In the genomic region with DNA sequence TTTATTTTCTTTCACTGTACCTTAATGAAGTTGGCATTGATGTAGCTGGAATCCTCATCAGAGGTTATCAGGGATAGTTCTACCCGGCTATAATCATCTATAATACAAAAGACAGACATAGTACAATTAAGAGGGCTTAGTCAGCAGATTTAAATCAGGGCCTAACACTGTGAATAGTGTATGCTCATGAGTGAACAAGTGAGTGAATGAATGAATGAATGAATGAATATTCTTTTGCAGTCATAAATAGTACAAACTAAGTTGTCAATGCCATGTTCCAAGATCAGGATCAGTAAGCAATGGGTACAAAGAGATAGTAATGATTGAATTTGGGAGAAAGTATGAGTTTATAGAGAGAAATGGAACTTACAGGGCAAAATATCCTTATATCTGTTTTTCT, we compare ENCODE assay signal across 12 cellular contexts. TPM values are rescaled to one million over a fixed set of nuclear protein-coding genes. Genes with fewer than 3 reads are reported as not detected.
DNase-seq lines count a peak whose midpoint lies in the region; ATAC-seq and TF ChIP-seq lines count a peak whose summit lies in the region.
"Had no signal": no experiment of that assay in that cellular context is flagged by ENCODE, and none has a peak within 500 bp of the region (broad histone marks: within the 10 kb centered on the region; RNA-seq: fewer than 3 reads in every experiment).

No MANE protein-coding gene starts in this region.

- H3K9me3 ChIP-seq in T-helper 17 cell (ENCODE audit: control insufficient read depth, low read length, poor library complexity, severe bottlenecking) (no peaks in the 10 kb centered on the region), osteoblast (ENCODE audit: low read depth, low read length) (no peaks in the 10 kb centered on the region)
- H3K9me3 ChIP-seq: pancreas had no signal

- no peak overlapping the region for H3K4me3 ChIP-seq in osteoblast (ENCODE audit: insufficient read depth, low read length)
- H3K4me3 ChIP-seq: coronary artery, pancreas had no signal

- H3K27me3 Mint-ChIP-seq in activated CD8-positive, alpha-beta memory T cell treated with anti-CD3 and anti-CD28 coated beads, Interleukin-2, amount 10 ng/mL, durations not matched to agents 7 days and 5 days, result no peaks in the 10 kb centered on the region
- H3K27me3 Mint-ChIP-seq in T-helper 17 cell, result no peaks in the 10 kb centered on the region

- no peak for TF ChIP-seq CTCF in osteoblast (IDR thresholded peaks at IDR 0.05; ENCODE audit: extremely low read depth, low read depth, low read length)

- no peaks in the 10 kb centered on the region for H3K36me3 ChIP-seq in osteoblast (ENCODE audit: insufficient read depth, low read length)
- H3K36me3 ChIP-seq: pancreas had no signal

- H3K4me2 ChIP-seq in osteoblast (ENCODE audit: insufficient read depth, low read length), result peak overlapping the region; percentile 68

- no peak for ATAC-seq in activated CD8-positive, alpha-beta memory T cell treated with anti-CD3 and anti-CD28 coated beads, Interleukin-2, amount 10 ng/mL, durations not matched to agents 7 days and 5 days
- ATAC-seq in T-helper 17 cell, result no peak

- CTCF ChIA-PET in activated CD8-positive, alpha-beta memory T cell treated with anti-CD3 and anti-CD28 coated beads, Interleukin-2, amount 10 ng/mL, durations not matched to agents 7 days and 5 days (lab: Charles Lee), result interaction anchor here (1.1 to 3.2 kb wide), 7 partner anchors 11 to 88 kb away, joined by 3 to 24 read pairs (median 4); a partner anchor contains a TSS

- H3K79me2 ChIP-seq in osteoblast (ENCODE audit: insufficient read depth, low read length), result no peaks in the 10 kb centered on the region

- no peak overlapping the region for H3K4me3 Mint-ChIP-seq in activated CD8-positive, alpha-beta memory T cell treated with anti-CD3 and anti-CD28 coated beads, Interleukin-2, amount 10 ng/mL, durations not matched to agents 7 days and 5 days
- H3K4me3 Mint-ChIP-seq in T-helper 17 cell, result peak overlapping the region; percentile 31

- peak overlapping the region; percentile 92 for H3K27ac ChIP-seq in osteoblast (ENCODE audit: low read depth, low read length)
- H3K27ac ChIP-seq: coronary artery, pancreas, VCaP had no signal

- H3K9me3 Mint-ChIP-seq in activated CD8-positive, alpha-beta memory T cell treated with anti-CD3 and anti-CD28 coated beads, Interleukin-2, amount 10 ng/mL, durations not matched to agents 7 days and 5 days (ENCODE audit: low read depth), result no peaks in the 10 kb centered on the region

- no peak for DNase-seq in activated CD8-positive, alpha-beta memory T cell treated with anti-CD3 and anti-CD28 coated beads, Interleukin-2, amount 10 ng/mL, durations not matched to agents 7 days and 5 days
- DNase-seq in activated CD8-positive, alpha-beta memory T cell treated with anti-CD3 and anti-CD28 coated beads, Interleukin-2, amount 50 U/mL, for 48 hours, result no peak
- no peak for DNase-seq in T-helper 17 cell
- no peak for DNase-seq in osteoblast (ENCODE audit: insufficient read length, low spot score, missing footprints)
- DNase-seq in stimulated activated CD8-positive, alpha-beta memory T cell treated with anti-CD3 and anti-CD28 coated beads, Interleukin-4, amount 100 ng/mL, for 48 hours, result no peak
- no peak for DNase-seq in stimulated activated CD4-positive, alpha-beta T cell treated with anti-CD3 and anti-CD28 coated beads, Interleukin-2, amount 100 ng/mL, for 24 hours
- DNase-seq: NCI-H1930; pancreas; stimulated activated CD4-positive, alpha-beta T cell treated with anti-CD3 and anti-CD28 coated beads, Interleukin-15, amount 100 ng/mL, for 24 hours had no signal

- H3K4me1 ChIP-seq in osteoblast (ENCODE audit: insufficient read depth, low read length), result peaks cover 21% of the 10 kb centered on the region
- H3K4me1 ChIP-seq: pancreas had no signal

- H3K27me3 ChIP-seq in osteoblast (ENCODE audit: insufficient read depth, low read length), result no peaks in the 10 kb centered on the region
- H3K27me3 ChIP-seq: pancreas had no signal

- peak overlapping the region; percentile 66 for H3K27ac Mint-ChIP-seq in activated CD8-positive, alpha-beta memory T cell treated with anti-CD3 and anti-CD28 coated beads, Interleukin-2, amount 10 ng/mL, durations not matched to agents 7 days and 5 days
- H3K27ac Mint-ChIP-seq in T-helper 17 cell, result peak overlapping the region; percentile 85

- peaks cover 57% of the 10 kb centered on the region for H3K4me1 Mint-ChIP-seq in activated CD8-positive, alpha-beta memory T cell treated with anti-CD3 and anti-CD28 coated beads, Interleukin-2, amount 10 ng/mL, durations not matched to agents 7 days and 5 days
- H3K4me1 Mint-ChIP-seq in T-helper 17 cell, result peaks cover 20% of the 10 kb centered on the region

- H3K36me3 Mint-ChIP-seq in activated CD8-positive, alpha-beta memory T cell treated with anti-CD3 and anti-CD28 coated beads, Interleukin-2, amount 10 ng/mL, durations not matched to agents 7 days and 5 days, result peaks cover 69% of the 10 kb centered on the region
- peaks cover 8% of the 10 kb centered on the region for H3K36me3 Mint-ChIP-seq in T-helper 17 cell (ENCODE audit: low read depth)

- H2AFZ ChIP-seq in osteoblast (ENCODE audit: low read length), result peak overlapping the region; percentile 86

- no peaks in the 10 kb centered on the region for H4K20me1 ChIP-seq in osteoblast (ENCODE audit: insufficient read depth, low read length)

RNA-seq across cellular contexts. Expression of a gene that starts 12.5 kb away (rescaled TPM):
- total RNA-seq in activated CD8-positive, alpha-beta memory T cell treated with anti-CD3 and anti-CD28 coated beads, Interleukin-2, amount 10 ng/mL, durations not matched to agents 7 days and 5 days, result 100 to 1,000 TPM; 112 to 133 TPM
- total RNA-seq in T-helper 17 cell (10 to 100 TPM; 40.8 to 42.6 TPM), osteoblast (1.1 and 1.8 TPM in 2 replicates)

RNA-seq across cellular contexts. Expression of a gene that starts 28.4 kb away (rescaled TPM):
- total RNA-seq in activated CD8-positive, alpha-beta memory T cell treated with anti-CD3 and anti-CD28 coated beads, Interleukin-2, amount 10 ng/mL, durations not matched to agents 7 days and 5 days, result 1 to 10 TPM; 1.2 to 2.1 TPM
- total RNA-seq in T-helper 17 cell (1 to 10 TPM; 1.4 to 1.5 TPM), osteoblast (0.29 and 0.36 TPM in 2 replicates)
- total RNA-seq: SK-MEL-5 had no signal

RNA-seq across cellular contexts. Expression of a gene that starts 45.6 kb away (rescaled TPM):
- total RNA-seq in activated CD8-positive, alpha-beta memory T cell treated with anti-CD3 and anti-CD28 coated beads, Interleukin-2, amount 10 ng/mL, durations not matched to agents 7 days and 5 days, result 10 to 100 TPM; 57.3 to 61.8 TPM
- total RNA-seq in T-helper 17 cell, result 10 to 100 TPM; 52.1 to 56.1 TPM
- 14.1 and 15.9 TPM in 2 replicates for total RNA-seq in osteoblast

RNA-seq across cellular contexts. Expression of a gene that starts 46.1 kb away (rescaled TPM):
- total RNA-seq in activated CD8-positive, alpha-beta memory T cell treated with anti-CD3 and anti-CD28 coated beads, Interleukin-2, amount 10 ng/mL, durations not matched to agents 7 days and 5 days, result 10 to 100 TPM; 19.5 to 21.1 TPM
- total RNA-seq in T-helper 17 cell, result 1 to 10 TPM; 5.4 to 7.0 TPM
- total RNA-seq in osteoblast, result 3.6 and 4.7 TPM in 2 replicates

RNA-seq across cellular contexts. Expression of a gene that starts 46.7 kb away (rescaled TPM):
- total RNA-seq in activated CD8-positive, alpha-beta memory T cell treated with anti-CD3 and anti-CD28 coated beads, Interleukin-2, amount 10 ng/mL, durations not matched to agents 7 days and 5 days, result 10 to 100 TPM; 23.7 to 24.9 TPM
- total RNA-seq in T-helper 17 cell (10 to 100 TPM; 40.1 to 45.8 TPM), osteoblast (14.5 and 15.3 TPM in 2 replicates)

Comparison
In these comparisons a context has a peak if more than half of its experiments do, and no peak if none do; other contexts are left out.
1. RNA of a gene that starts 12.5 kb away (total RNA-seq): 112 to 133 TPM in activated CD8-positive, alpha-beta memory T cell treated with anti-CD3 and anti-CD28 coated beads, Interleukin-2, amount 10 ng/mL, durations not matched to agents 7 days and 5 days and 40.8 to 42.6 TPM in T-helper 17 cell; 1.1 to 1.8 TPM in osteoblast; every median in the first group is over 10 times any median in the second.